1 cellular context compared by ENCODE assay signal in the genomic region with DNA sequence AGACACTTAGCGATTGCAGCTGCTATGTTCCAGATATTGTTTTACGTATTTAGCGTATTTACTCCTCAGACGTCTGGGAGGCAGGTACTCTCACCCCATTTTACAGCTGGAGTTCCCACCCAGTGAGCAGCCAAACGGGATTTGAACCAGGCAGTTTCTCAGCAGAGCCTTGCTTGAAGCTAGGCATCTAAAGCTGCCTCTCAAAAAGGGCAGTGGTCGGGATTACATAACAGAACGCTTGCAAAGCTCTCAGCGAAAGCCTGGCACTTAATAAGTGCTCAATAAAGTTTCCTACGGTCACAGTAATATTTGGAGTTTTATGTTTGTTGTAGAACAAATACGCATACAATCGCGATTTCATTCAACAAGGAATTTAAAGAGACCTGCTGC.
TF ChIP-seq lines count a peak whose summit lies in the region.

No MANE protein-coding gene starts in this region.

TF ChIP-seq in GM23338, 12 proteins besides CTCF, POLR2A, EP300 and RAD21 (continued from another document):
- TF ChIP-seq, protein P1, sequence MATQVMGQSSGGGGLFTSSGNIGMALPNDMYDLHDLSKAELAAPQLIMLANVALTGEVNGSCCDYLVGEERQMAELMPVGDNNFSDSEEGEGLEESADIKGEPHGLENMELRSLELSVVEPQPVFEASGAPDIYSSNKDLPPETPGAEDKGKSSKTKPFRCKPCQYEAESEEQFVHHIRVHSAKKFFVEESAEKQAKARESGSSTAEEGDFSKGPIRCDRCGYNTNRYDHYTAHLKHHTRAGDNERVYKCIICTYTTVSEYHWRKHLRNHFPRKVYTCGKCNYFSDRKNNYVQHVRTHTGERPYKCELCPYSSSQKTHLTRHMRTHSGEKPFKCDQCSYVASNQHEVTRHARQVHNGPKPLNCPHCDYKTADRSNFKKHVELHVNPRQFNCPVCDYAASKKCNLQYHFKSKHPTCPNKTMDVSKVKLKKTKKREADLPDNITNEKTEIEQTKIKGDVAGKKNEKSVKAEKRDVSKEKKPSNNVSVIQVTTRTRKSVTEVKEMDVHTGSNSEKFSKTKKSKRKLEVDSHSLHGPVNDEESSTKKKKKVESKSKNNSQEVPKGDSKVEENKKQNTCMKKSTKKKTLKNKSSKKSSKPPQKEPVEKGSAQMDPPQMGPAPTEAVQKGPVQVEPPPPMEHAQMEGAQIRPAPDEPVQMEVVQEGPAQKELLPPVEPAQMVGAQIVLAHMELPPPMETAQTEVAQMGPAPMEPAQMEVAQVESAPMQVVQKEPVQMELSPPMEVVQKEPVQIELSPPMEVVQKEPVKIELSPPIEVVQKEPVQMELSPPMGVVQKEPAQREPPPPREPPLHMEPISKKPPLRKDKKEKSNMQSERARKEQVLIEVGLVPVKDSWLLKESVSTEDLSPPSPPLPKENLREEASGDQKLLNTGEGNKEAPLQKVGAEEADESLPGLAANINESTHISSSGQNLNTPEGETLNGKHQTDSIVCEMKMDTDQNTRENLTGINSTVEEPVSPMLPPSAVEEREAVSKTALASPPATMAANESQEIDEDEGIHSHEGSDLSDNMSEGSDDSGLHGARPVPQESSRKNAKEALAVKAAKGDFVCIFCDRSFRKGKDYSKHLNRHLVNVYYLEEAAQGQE (IDR thresholded peaks at IDR 0.05; ENCODE audit: unreplicated experiment): no peak
